ENCODE assay signal across 8 cellular contexts in the genomic region with DNA sequence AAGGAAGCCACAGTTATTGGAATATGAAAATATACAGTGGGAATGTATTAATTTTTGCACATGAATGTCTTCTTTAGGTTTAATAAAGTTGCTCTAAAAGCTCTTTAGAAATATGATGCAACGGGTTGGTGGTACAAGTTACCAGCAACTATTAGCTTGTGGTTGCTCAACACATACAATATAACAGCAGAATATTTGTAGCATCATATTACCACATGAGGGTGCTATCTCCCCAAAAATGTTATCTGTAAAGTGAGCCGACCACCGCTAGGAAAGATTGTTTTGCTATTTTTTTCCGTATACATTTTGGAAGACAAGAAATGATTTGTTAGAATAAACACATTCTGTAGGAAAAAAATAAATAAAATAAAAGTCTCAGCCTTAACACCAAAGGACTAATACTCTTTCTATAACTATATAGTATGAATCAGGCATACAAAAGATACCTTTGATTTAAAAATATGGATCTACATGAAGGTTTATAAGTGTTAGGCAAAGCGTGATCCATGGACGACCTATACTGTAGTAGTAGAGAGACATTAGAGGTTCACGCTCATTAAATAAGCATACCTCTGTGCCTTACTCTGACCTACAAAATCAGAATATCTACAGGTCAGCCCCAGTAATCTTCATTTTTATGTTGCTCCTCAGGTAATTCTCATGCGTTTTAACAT.
A peak's percentile ranks its signal among the peaks of the same experiment; 100 is the strongest.
DNase-seq lines count a peak whose midpoint lies in the region; ATAC-seq and TF ChIP-seq lines count a peak whose summit lies in the region.

No MANE protein-coding gene starts in this region.

- H3K27ac ChIP-seq in left ventricle myocardium inferior (replicated peaks) (no peak overlapping the region), mesenchymal stem cell (ENCODE audit: low read length, poor library complexity, severe bottlenecking) (no peak overlapping the region), substantia nigra (ENCODE audit: low read depth, low read length, poor library complexity, severe bottlenecking) (no peak overlapping the region)
- H3K27ac ChIP-seq in CD4-positive, alpha-beta T cell (ENCODE audit: low read depth, low read length) = no peak overlapping the region

- H3K18ac ChIP-seq in mesenchymal stem cell (ENCODE audit: low read depth in 1 of 2, low read length in 2 of 2) = no peak overlapping the region

- H3K27ac Mint-ChIP-seq in CD4-positive, alpha-beta T cell = no peak overlapping the region

- TF ChIP-seq CTCF in left ventricle myocardium inferior (IDR thresholded peaks at IDR 0.05; ENCODE audit: borderline replicate concordance) = peak; percentile 58
- TF ChIP-seq CTCF in cardiac fibroblast (IDR thresholded peaks at IDR 0.05; ENCODE audit: low read depth, low read length) = peak; percentile 36
- no peak for TF ChIP-seq CTCF in CD4-positive, alpha-beta T cell (IDR thresholded peaks at IDR 0.05)

- H2AFZ ChIP-seq in mesenchymal stem cell (ENCODE audit: low read depth, low read length) = no peak overlapping the region

- H3K4me1 ChIP-seq in left ventricle myocardium inferior (no peaks in the 10 kb centered on the region), mesenchymal stem cell (ENCODE audit: control insufficient read depth, insufficient read depth, low read depth, low read length) (no peaks in the 10 kb centered on the region)

- H3K4ac ChIP-seq in mesenchymal stem cell (ENCODE audit: low read depth in 1 of 2, low read length in 2 of 2) = no peak overlapping the region

- H4K91ac ChIP-seq in mesenchymal stem cell (ENCODE audit: low read length) = no peak overlapping the region

- no peak overlapping the region for H2BK12ac ChIP-seq in mesenchymal stem cell (ENCODE audit: low read length in 2 of 2)

- H2BK5ac ChIP-seq in mesenchymal stem cell (ENCODE audit: low read depth, low read length, poor library complexity, severe bottlenecking) = no peak overlapping the region

- intact Hi-C loops in left ventricle myocardium inferior (cut with micrococcal nuclease) (loop anchor here (10.0 kb wide), 1 partner anchor 1181 kb away; no protein-coding TSS in a partner anchor), Right ventricle myocardium inferior (cut with DNase I) (loop anchor here (10.0 kb wide), 1 partner anchor 1181 kb away; no protein-coding TSS in a partner anchor)
- intact Hi-C loops in CD4-positive, alpha-beta T cell (cut with DNase I, micrococcal nuclease) = loop anchor here (2.0 to 10.0 kb wide), 2 partner anchors 1171 to 1177 kb away; no protein-coding TSS in a partner anchor

- no peak overlapping the region for H3K4me2 ChIP-seq in mesenchymal stem cell (ENCODE audit: low read length, poor library complexity, severe bottlenecking)

- peak overlapping the region; percentile 34 for H3K9ac ChIP-seq in mesenchymal stem cell (ENCODE audit: low read length)

- H3K36me3 Mint-ChIP-seq in CD4-positive, alpha-beta T cell (ENCODE audit: low read depth) = no peaks in the 10 kb centered on the region

- no peak for DNase-seq in left ventricle myocardium inferior
- DNase-seq in Right ventricle myocardium inferior (ENCODE audit: missing footprints) = no peak
- DNase-seq in NCI-H524 treated with DMSO at 0.1 percent for 48 hours (lab: John Stamatoyannopoulos, UW) = peak; percentile 32
- DNase-seq in cardiac fibroblast (ENCODE audit: low read depth in 2 of 2) = peak; percentile 79 to 85
- peak; percentile 70 for DNase-seq in mesenchymal stem cell
- DNase-seq in substantia nigra (lab: John Stamatoyannopoulos, UW) = no peak
- no peak for DNase-seq in CD4-positive, alpha-beta T cell

- no peak for ATAC-seq in Right ventricle myocardium inferior
- peak; percentile 88 for ATAC-seq in HG03342 (IDR thresholded peaks at IDR 0.05; ENCODE audit: unreplicated experiment)
- ATAC-seq in CD4-positive, alpha-beta T cell (ENCODE audit: poor library complexity) = no peak

- no peaks in the 10 kb centered on the region for H3K79me1 ChIP-seq in mesenchymal stem cell (replicated peaks; ENCODE audit: low read length, poor library complexity, severe bottlenecking)

- no peak overlapping the region for H3K23ac ChIP-seq in mesenchymal stem cell (ENCODE audit: low read length in 2 of 2)

- H3K9me3 ChIP-seq in left ventricle myocardium inferior (replicated peaks) = no peaks in the 10 kb centered on the region
- H3K9me3 ChIP-seq in mesenchymal stem cell (ENCODE audit: control insufficient read depth, low read length) = no peaks in the 10 kb centered on the region
- H3K9me3 ChIP-seq in CD4-positive, alpha-beta T cell (ENCODE audit: control insufficient read depth, low read length) = no peaks in the 10 kb centered on the region

- no peak overlapping the region for H2AK5ac ChIP-seq in mesenchymal stem cell (ENCODE audit: low read length, severe bottlenecking)

- no peak overlapping the region for H3K4me3 Mint-ChIP-seq in CD4-positive, alpha-beta T cell

- WGBS in mesenchymal stem cell = 42% methylated on average over 6 of the region's 8 CpGs

- no peaks in the 10 kb centered on the region for H3K4me1 Mint-ChIP-seq in CD4-positive, alpha-beta T cell (ENCODE audit: low read depth)

- no peaks in the 10 kb centered on the region for H3K27me3 Mint-ChIP-seq in CD4-positive, alpha-beta T cell

- CTCF ChIA-PET in CD4-positive, alpha-beta T cell (lab: Charles Lee) = no interaction called here

- no peaks in the 10 kb centered on the region for H3K36me3 ChIP-seq in left ventricle myocardium inferior
- H3K36me3 ChIP-seq in mesenchymal stem cell (ENCODE audit: control insufficient read depth in 1 of 2, insufficient read depth in 2 of 2, low read depth in 1 of 2, low read length in 2 of 2) = no peaks in the 10 kb centered on the region

- no peak overlapping the region for H2BK120ac ChIP-seq in mesenchymal stem cell (ENCODE audit: low read depth, low read length)

- POLR2A ChIA-PET in CD4-positive, alpha-beta T cell (lab: Charles Lee) = no interaction called here

- no peaks in the 10 kb centered on the region for H3K27me3 ChIP-seq in left ventricle myocardium inferior (ENCODE audit: low read depth)
- no peaks in the 10 kb centered on the region for H3K27me3 ChIP-seq in mesenchymal stem cell (ENCODE audit: control insufficient read depth in 1 of 2, insufficient read depth in 1 of 2, low read length in 2 of 2)
- H3K27me3 ChIP-seq in CD4-positive, alpha-beta T cell (ENCODE audit: control insufficient read depth, insufficient read depth, low read length) = no peaks in the 10 kb centered on the region

- no peak overlapping the region for H3K14ac ChIP-seq in mesenchymal stem cell (ENCODE audit: low read length in 2 of 2)

- H3K9me3 Mint-ChIP-seq in CD4-positive, alpha-beta T cell = no peaks in the 10 kb centered on the region

- no peak overlapping the region for H2BK15ac ChIP-seq in mesenchymal stem cell (ENCODE audit: low read depth, poor library complexity, severe bottlenecking)

- no peak overlapping the region for H4K8ac ChIP-seq in mesenchymal stem cell (ENCODE audit: low read length)

- H3K4me3 ChIP-seq in left ventricle myocardium inferior (no peak overlapping the region), cardiac fibroblast (replicated peaks in 1 of 2; ENCODE audit: low read depth in 2 of 2, low read length in 2 of 2) (no peak overlapping the region), mesenchymal stem cell (ENCODE audit: insufficient read depth in 1 of 2, low read depth in 1 of 2, low read length in 2 of 2) (no peak overlapping the region)

Comparison
In these comparisons a context has a peak if more than half of its experiments do, and no peak if none do; other contexts are left out.
1. DNase-seq: peak in NCI-H524 treated with DMSO at 0.1 percent for 48 hours (single experiment), cardiac fibroblast (2 of 2) and mesenchymal stem cell (single experiment); none in left ventricle myocardium inferior (single experiment), Right ventricle myocardium inferior (single experiment), substantia nigra (0 of 49) and CD4-positive, alpha-beta T cell (0 of 10).